Comparison of ENCODE assay signal across 29 cellular contexts in genomic region chr18:80026363-80026762, GRCh38. TPM values are rescaled to one million over a fixed set of nuclear protein-coding genes. Genes with fewer than 3 reads are reported as not detected.
A peak's percentile ranks its signal among the peaks of the same experiment; 100 is the strongest.
DNase-seq lines count a peak whose midpoint lies in the region; ATAC-seq and TF ChIP-seq lines count a peak whose summit lies in the region.
"Had no signal": no experiment of that assay in that cellular context is flagged by ENCODE, and none has a peak within 500 bp of the region (broad histone marks: within the 10 kb centered on the region; RNA-seq: fewer than 3 reads in every experiment).

No MANE protein-coding gene starts in this region.

- H3K4me1 ChIP-seq in PC-3 (ENCODE audit: insufficient read depth, low read length): peaks cover 21% of the 10 kb centered on the region
- H3K4me1 ChIP-seq: A549; BE2C; BLaER1; BLaER1 treated with 17β-estradiol and CSF1 and Interleukin-3, amounts not matched to agents 10 nM and 100 nM; Caco-2 had no signal

- no peaks in the 10 kb centered on the region for H3F3A ChIP-seq in PC-3 (ENCODE audit: low read length, unreplicated experiment)

- peak; percentile 75 for DNase-seq in PC-3
- DNase-seq in WTC11 (ENCODE audit: low spot score): no peak
- DNase-seq: 8988T; ACHN; AML-193; BE2C; C1 segment of cervical spinal cord; Caco-2; Calu3; CD4-positive, alpha-beta memory T cell; CD4-positive, alpha-beta T cell; CD4-positive, CD25-positive, alpha-beta regulatory T cell; CD8-positive, alpha-beta memory T cell; CD8-positive, alpha-beta T cell; COR-L47; DMS 273 treated with DMSO at 0.1 percent for 48 hours; DMS153; DMS53; DMS79; DMS79 treated with DMSO at 0.1 percent for 48 hours; DND-41; EL had no signal

- peak overlapping the region; percentile 62 for H3K27ac ChIP-seq in PC-3 (ENCODE audit: low read length)
- H3K27ac ChIP-seq: 22Rv1; A549; BLaER1; BLaER1 treated with 17β-estradiol and CSF1 and Interleukin-3, amounts not matched to agents 10 nM and 100 nM; C4-2B had no signal

- H2AFZ ChIP-seq in PC-3 (ENCODE audit: low read length): peak overlapping the region; percentile 44; the same call in 1 of the 2 replicates

- peaks cover 7% of the 10 kb centered on the region for H3K27me3 Mint-ChIP-seq in WTC11 (ENCODE audit: low read depth)
- H3K27me3 Mint-ChIP-seq: B cell; CD4-positive, alpha-beta memory T cell; CD4-positive, alpha-beta T cell; CD4-positive, CD25-positive, alpha-beta regulatory T cell had no signal

- TF ChIP-seq CTCF in PC-3 (conservative IDR thresholded peaks at IDR 0.05; ENCODE audit: low read depth, low read length) (no peak), WTC11 (IDR thresholded peaks at IDR 0.05) (no peak)

- H3K9me3 ChIP-seq in PC-3 (ENCODE audit: low read length): peaks cover 26% of the 10 kb centered on the region
- H3K9me3 ChIP-seq: BE2C, Caco-2 had no signal

- H3K9me2 ChIP-seq in PC-3 (replicated peaks; ENCODE audit: low read length): no peaks in the 10 kb centered on the region

- intact Hi-C loops in PC-3 (cut with micrococcal nuclease): loop anchor here (2.0 kb wide), 2 partner anchors 40 to 92 kb away; no protein-coding TSS in a partner anchor

- CTCF ChIA-PET in PC-3 (lab: Charles Lee) (interaction anchor here (0.6 kb wide), 2 partner anchors 40 to 42 kb away, joined by 3 to 5 read pairs; no protein-coding TSS in a partner anchor), WTC11 (lab: Charles Lee) (interaction anchor here (0.9 kb wide), 1 partner anchor 93 kb away, joined by 4 read pairs; no protein-coding TSS in a partner anchor)

- H3K36me3 Mint-ChIP-seq in WTC11: peaks cover 43% of the 10 kb centered on the region

- H3K9ac ChIP-seq in PC-3 (ENCODE audit: low read length): 0 out of 2 replicates have a peak overlapping the region, but pooled peaks have one; percentile 11
- H3K9ac ChIP-seq: BLaER1; BLaER1 treated with 17β-estradiol and CSF1 and Interleukin-3, amounts not matched to agents 10 nM and 100 nM had no signal

- peak overlapping the region; percentile 45 for H3K4me3 ChIP-seq in PC-3 (ENCODE audit: low read length)
- H3K4me3 ChIP-seq: A549; BLaER1; BLaER1 treated with 17β-estradiol and CSF1 and Interleukin-3, amounts not matched to agents 10 nM and 100 nM had no signal

- H3K9me3 Mint-ChIP-seq in WTC11: peaks cover 60% of the 10 kb centered on the region

- no peaks in the 10 kb centered on the region for H4K20me1 ChIP-seq in PC-3 (ENCODE audit: low read length)
- H4K20me1 ChIP-seq: BLaER1; BLaER1 treated with 17β-estradiol and CSF1 and Interleukin-3, amounts not matched to agents 10 nM and 100 nM had no signal

- no peaks in the 10 kb centered on the region for H3K79me2 ChIP-seq in PC-3 (ENCODE audit: low read length)

- H3K4me2 ChIP-seq in PC-3 (ENCODE audit: low read length): peak overlapping the region; percentile 76
- H3K4me2 ChIP-seq: A549; BLaER1; BLaER1 treated with 17β-estradiol and CSF1 and Interleukin-3, amounts not matched to agents 10 nM and 100 nM had no signal

- no peak overlapping the region for H3K27ac Mint-ChIP-seq in WTC11
- H3K27ac Mint-ChIP-seq: B cell; CD14-positive monocyte; CD4-positive, alpha-beta memory T cell; CD4-positive, alpha-beta T cell; CD4-positive, CD25-positive, alpha-beta regulatory T cell; CD8-positive, alpha-beta memory T cell; CD8-positive, alpha-beta T cell had no signal

- no peaks in the 10 kb centered on the region for H3K27me3 ChIP-seq in PC-3 (ENCODE audit: low read length)
- H3K27me3 ChIP-seq: BE2C; BLaER1; BLaER1 treated with 17β-estradiol and CSF1 and Interleukin-3, amounts not matched to agents 10 nM and 100 nM had no signal

- no TSS peak for BruUV-seq in PC-3 (replicated peaks; lab: Mats Ljungman, UMichigan)

- H3K4me1 Mint-ChIP-seq in WTC11: no peaks in the 10 kb centered on the region
- H3K4me1 Mint-ChIP-seq: B cell; CD14-positive monocyte; CD4-positive, alpha-beta memory T cell; CD4-positive, CD25-positive, alpha-beta regulatory T cell; CD8-positive, alpha-beta memory T cell had no signal

- no peak overlapping the region for H3K4me3 Mint-ChIP-seq in WTC11
- H3K4me3 Mint-ChIP-seq: B cell; CD14-positive monocyte; CD4-positive, alpha-beta memory T cell; CD4-positive, alpha-beta T cell; CD4-positive, CD25-positive, alpha-beta regulatory T cell; CD8-positive, alpha-beta T cell had no signal

- H3K36me3 ChIP-seq in PC-3 (ENCODE audit: low read depth, low read length): peaks cover 9% of the 10 kb centered on the region; the same call in 1 of the 2 replicates
- H3K36me3 ChIP-seq: BE2C had no signal

- ATAC-seq in PC-3 (peak; percentile 85), WTC11 (no peak)
- ATAC-seq: A549; CD8-positive, alpha-beta T cell had no signal

- POLR2A ChIA-PET in PC-3 (lab: Charles Lee; ENCODE audit: unreplicated experiment) (interaction anchor here (0.6 to 0.9 kb wide), 2 partner anchors 16 to 56 kb away, joined by 3 to 4 read pairs; no protein-coding TSS in a partner anchor), WTC11 (lab: Charles Lee) (no interaction called here)

TF ChIP-seq in WTC11, 78 proteins besides CTCF, POLR2A, EP300 and RAD21 (continues in another document):
- TF ChIP-seq ZNF532 (CRISPR knock-in tag; IDR thresholded peaks at IDR 0.05; ENCODE audit: borderline replicate concordance): no peak
- no peak for TF ChIP-seq TP53 (CRISPR knock-in tag; IDR thresholded peaks at IDR 0.05)
- TF ChIP-seq ESRRA (CRISPR knock-in tag; IDR thresholded peaks at IDR 0.05; ENCODE audit: borderline replicate concordance): no peak
- no peak for TF ChIP-seq CDX4 (CRISPR knock-in tag; IDR thresholded peaks at IDR 0.05; ENCODE audit: borderline replicate concordance)
- no peak for TF ChIP-seq ZNF219 (CRISPR knock-in tag; IDR thresholded peaks at IDR 0.05; ENCODE audit: borderline replicate concordance)
- no peak for TF ChIP-seq ZSCAN18 (CRISPR knock-in tag; IDR thresholded peaks at IDR 0.05)

RNA-seq across cellular contexts. Expression of gene RBFA, which starts 7.9 kb away (rescaled TPM):
- total RNA-seq in PC-3 (2014; rRNA removed): 38.9 and 50.7 TPM in 2 replicates
- total RNA-seq in WTC11 (2021): 32.1 to 37.1 TPM (median 33.2 TPM) in 3 replicates

RNA-seq across cellular contexts. Expression of gene TXNL4A, which starts 38.0 kb away (rescaled TPM):
- total RNA-seq in PC-3 (2014; rRNA removed) (148 and 159 TPM in 2 replicates), WTC11 (2021) (144 to 157 TPM (median 148 TPM) in 3 replicates)
